ENCODE assay signal across 8 cellular contexts in the genomic region with DNA sequence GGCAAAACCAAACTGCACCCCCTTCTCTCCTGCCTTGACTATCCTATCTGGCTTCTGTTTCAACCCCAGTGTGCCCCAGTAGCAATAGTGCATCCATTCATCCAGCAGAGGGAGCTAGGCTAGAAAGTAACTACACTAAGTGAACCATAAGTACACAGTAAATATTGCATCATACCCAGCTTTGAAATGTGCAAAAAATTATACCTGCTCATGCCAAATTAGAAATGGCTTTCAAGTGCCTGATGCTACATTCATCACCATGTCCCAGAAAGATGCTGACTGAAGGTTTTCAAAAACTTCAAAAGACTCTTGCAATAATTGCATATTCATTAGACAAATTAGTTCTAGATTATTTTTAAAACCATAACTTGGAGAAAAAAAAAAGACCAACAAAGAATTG.
DNase-seq lines count a peak whose midpoint lies in the region; ATAC-seq, FAIRE-seq and TF ChIP-seq lines count a peak whose summit lies in the region.

No MANE protein-coding gene starts in this region.

- intact Hi-C loops in right lobe of liver (cut with DNase I) (no loop called here), transverse colon (cut with DNase I; ENCODE audit: low total_unique reads) (no loop called here)

- in situ Hi-C loops in transverse colon (cut with MboI; ENCODE audit: low pct_ligation_motif_present in 1 of 4, low pct_unique_long_range_greater_than_20kb in 1 of 4, low sequenced_read_pairs in 3 of 4): loop anchor here in 2 of 4 donors (25.0 kb wide), 1 partner anchor 381 kb away; no protein-coding TSS in a partner anchor

- peak; percentile 66 for DNase-seq in GM12865 (ENCODE audit: low read depth)
- DNase-seq in HEK293T (ENCODE audit: extremely low spot score): peak; percentile 62
- peak; percentile 46 for DNase-seq in LNCaP clone FGC (ENCODE audit: low read depth)
- peak; percentile 90 for DNase-seq in RKO (ENCODE audit: low spot score)
- DNase-seq in right lobe of liver: peak in 1 of 3 donors; percentile 54
- DNase-seq in transverse colon: peak; percentile 53

- FAIRE-seq in A204.1 (lab: Jason Lieb, UNC) (peak; percentile 56), colon (lab: Jason Lieb, UNC) (peak; percentile 10)

- TF ChIP-seq CTCF in GM12865 (IDR thresholded peaks at IDR 0.05; ENCODE audit: insufficient read depth, low read depth, low read length, missing control alignments) (peak; percentile 81), LNCaP clone FGC (IDR thresholded peaks at IDR 0.05; ENCODE audit: control insufficient read depth, extremely low read depth, insufficient read depth) (peak; percentile 89), right lobe of liver (IDR thresholded peaks at IDR 0.05) (peak; percentile 75 to 89 (median 80)), transverse colon (IDR thresholded peaks at IDR 0.05) (peak; percentile 56 to 73 (median 61))

- POLR2A ChIA-PET in HEK293T (lab: Yijun Ruan, JAX): no interaction called here

- ATAC-seq in right lobe of liver: peak; percentile 95 to 98 (median 97)

- H3K4me3 ChIP-seq in GM12865 (ENCODE audit: low read depth, low read length): no peak overlapping the region
- no peak overlapping the region for H3K4me3 ChIP-seq in LNCaP clone FGC (ENCODE audit: low read depth, low read length)
- H3K4me3 ChIP-seq in right lobe of liver: no peak overlapping the region
- H3K4me3 ChIP-seq in transverse colon: no peak overlapping the region

- TF ChIP-seq EP300 in transverse colon (IDR thresholded peaks at IDR 0.05; ENCODE audit: low read depth): no peak

- TF ChIP-seq POLR2A in right lobe of liver (IDR thresholded peaks at IDR 0.05) (no peak), transverse colon (IDR thresholded peaks at IDR 0.05) (no peak)

- H3K27ac ChIP-seq in right lobe of liver (no peak overlapping the region), transverse colon (peak overlapping the region in 2 of 4 donors; percentile 64 to 72)

- no peaks in the 10 kb centered on the region for H3K27me3 ChIP-seq in right lobe of liver
- H3K27me3 ChIP-seq in transverse colon: no peaks in the 10 kb centered on the region

- H3K9me3 ChIP-seq in right lobe of liver: no peaks in the 10 kb centered on the region
- H3K9me3 ChIP-seq in transverse colon: no peaks in the 10 kb centered on the region

- CTCF ChIA-PET in HEK293T (lab: Yijun Ruan, JAX): interaction anchor here (0.6 to 1.1 kb wide), 9 partner anchors 11 to 376 kb away, joined by 3 to 5 read pairs (median 4); no protein-coding TSS in a partner anchor

- H3K4me1 ChIP-seq in right lobe of liver (peaks cover 0 to 8% (median 3%) of the 10 kb centered on the region in 4 donors), transverse colon (peaks cover 0 to 14% (median 7%) of the 10 kb centered on the region in 4 donors)

- H3K36me3 ChIP-seq in right lobe of liver: no peaks in the 10 kb centered on the region
- no peaks in the 10 kb centered on the region for H3K36me3 ChIP-seq in transverse colon

TF ChIP-seq in HEK293T, 16 proteins besides CTCF, POLR2A, EP300 and RAD21:
- TF ChIP-seq FOXA1 (IDR thresholded peaks at IDR 0.05) (0 out of 2 replicates have a peak, but pooled peaks have one; percentile 26), CTBP1 (IDR thresholded peaks at IDR 0.05; ENCODE audit: borderline replicate concordance) (no peak)
